ENCODE assay signal across 31 cellular contexts in the genomic region with DNA sequence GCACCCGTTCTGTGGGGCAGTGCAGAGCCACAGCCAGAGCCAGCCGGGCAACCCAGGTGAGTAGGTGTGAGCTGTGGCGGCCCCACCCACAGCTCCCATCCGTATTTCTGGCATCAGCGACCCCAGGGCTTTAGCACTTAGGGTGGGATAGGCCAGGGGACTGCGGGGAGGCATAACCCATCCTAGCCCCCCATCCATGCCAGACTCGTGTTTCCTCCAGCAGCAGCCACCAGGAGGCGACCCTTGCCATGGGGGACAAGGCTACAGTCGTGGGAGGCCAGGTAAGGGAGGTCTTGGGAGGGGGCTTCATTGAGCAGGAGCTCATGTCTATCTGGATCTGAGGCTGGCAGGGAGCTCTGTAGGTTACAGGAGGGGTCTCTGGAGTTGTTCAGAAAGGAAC. TPM values are rescaled to one million over a fixed set of nuclear protein-coding genes. Genes with fewer than 3 reads are reported as not detected.
DNase-seq lines count a peak whose midpoint lies in the region; ATAC-seq, FAIRE-seq and TF ChIP-seq lines count a peak whose summit lies in the region.
"Had no signal": no experiment of that assay in that cellular context is flagged by ENCODE, and none has a peak within 500 bp of the region (broad histone marks: within the 10 kb centered on the region; RNA-seq: fewer than 3 reads in every experiment).

No MANE protein-coding gene starts in this region.

- no peak overlapping the region for H4K8ac ChIP-seq in H9 (replicated peaks; ENCODE audit: insufficient read length, low read depth, low read length)

- intact Hi-C loops in K562 (cut with micrococcal nuclease), result no loop called here
- intact Hi-C loops in activated CD4-positive, alpha-beta T cell treated with anti-CD3 and anti-CD28 coated beads, Interleukin-2, amount 10 ng/mL, durations not matched to agents 24 days and 14 days (cut with micrococcal nuclease), result no loop called here

- H3K79me1 ChIP-seq in H9 (ENCODE audit: insufficient read depth, low read depth, low read length, poor library complexity, severe bottlenecking), result no peaks in the 10 kb centered on the region

- CTCF ChIA-PET in K562 (lab: Yijun Ruan, JAX; ENCODE audit: low intra/inter-chr PET ratio), result interaction anchor here (0.7 kb wide), 1 partner anchor 299 kb away, joined by 3 read pairs; no protein-coding TSS in a partner anchor

- H2BK15ac ChIP-seq in H9 (ENCODE audit: low read depth, low read length), result no peak overlapping the region

- H3K4me1 Mint-ChIP-seq in H9, result peaks cover 25 to 43% of the 10 kb centered on the region in 2 experiments
- peaks cover 8% of the 10 kb centered on the region for H3K4me1 Mint-ChIP-seq in activated CD4-positive, alpha-beta T cell treated with anti-CD3 and anti-CD28 coated beads, Interleukin-2, amount 10 ng/mL, durations not matched to agents 24 days and 14 days

- H4K91ac ChIP-seq in H9 (ENCODE audit: insufficient read length, low read depth, low read length), result no peak overlapping the region

- no peak overlapping the region for H3K56ac ChIP-seq in H9 (ENCODE audit: insufficient read length, low read depth, low read length)

- H2BK20ac ChIP-seq in H9 (ENCODE audit: low read depth, low read length, poor library complexity, severe bottlenecking), result no peak overlapping the region

- H3K36me3 Mint-ChIP-seq in H9 (ENCODE audit: insufficient read depth in 1 of 3, low read depth in 3 of 3), result no peaks in the 10 kb centered on the region; a peak in 1 of 7 replicates
- no peaks in the 10 kb centered on the region for H3K36me3 Mint-ChIP-seq in activated CD4-positive, alpha-beta T cell treated with anti-CD3 and anti-CD28 coated beads, Interleukin-2, amount 10 ng/mL, durations not matched to agents 24 days and 14 days (ENCODE audit: low read depth)
- H3K36me3 Mint-ChIP-seq: activated CD4-positive, alpha-beta memory T cell treated with anti-CD3 and anti-CD28 coated beads for 36 hours; activated naive CD8-positive, alpha-beta T cell treated with anti-CD3 and anti-CD28 coated beads, Interleukin-2, amount 10 ng/mL, durations not matched to agents 7 days and 5 days; CD4-positive, CD25-positive, alpha-beta regulatory T cell had no signal

- no peak overlapping the region for H3K4me3 ChIP-seq in DND-41 (ENCODE audit: low read depth in 1 of 2, low read length in 2 of 2)
- no peak overlapping the region for H3K4me3 ChIP-seq in K562
- H3K4me3 ChIP-seq: colonic mucosa, HAP-1, hepatocyte, mucosa of descending colon, thyroid gland had no signal

- no peak overlapping the region for H2BK12ac ChIP-seq in H9 (ENCODE audit: insufficient read length, low read depth, low read length)

- in situ Hi-C loops in K562 (cut with MboI), result no loop called here

- H3K36me3 ChIP-seq in DND-41 (ENCODE audit: insufficient read depth, low read length) (no peaks in the 10 kb centered on the region), K562 (ENCODE audit: control insufficient read depth, insufficient read depth, low read length) (no peaks in the 10 kb centered on the region)
- H3K36me3 ChIP-seq: colonic mucosa, HAP-1, thyroid gland had no signal

- TF ChIP-seq EP300 in K562 (IDR thresholded peaks at IDR 0.05; ENCODE audit: low read length), result no peak

- no peaks in the 10 kb centered on the region for H3K9me1 ChIP-seq in K562 (ENCODE audit: control insufficient read depth, insufficient read depth, low read length)

- no peaks in the 10 kb centered on the region for H3K79me2 ChIP-seq in DND-41 (ENCODE audit: insufficient read depth, low read length)
- H3K79me2 ChIP-seq in H9 (ENCODE audit: insufficient read depth, low read length), result no peaks in the 10 kb centered on the region
- H3K79me2 ChIP-seq in K562 (ENCODE audit: control insufficient read depth, insufficient read depth, low read length), result no peaks in the 10 kb centered on the region

- peaks cover 34% of the 10 kb centered on the region for H3K27me3 Mint-ChIP-seq in H9 (ENCODE audit: low read depth)
- peaks cover 36% of the 10 kb centered on the region for H3K27me3 Mint-ChIP-seq in activated CD4-positive, alpha-beta T cell treated with anti-CD3 and anti-CD28 coated beads, Interleukin-2, amount 10 ng/mL, durations not matched to agents 24 days and 14 days

- H3K23me2 ChIP-seq in H9 (ENCODE audit: insufficient read length, low read depth, low read length, poor library complexity, severe bottlenecking), result peaks cover 5% of the 10 kb centered on the region

- no peak overlapping the region for H3K18ac ChIP-seq in H9 (ENCODE audit: insufficient read length, low read depth, low read length)

- H3K4me2 ChIP-seq in DND-41 (ENCODE audit: insufficient read depth, low read length), result no peak overlapping the region
- peak overlapping the region; percentile 57 for H3K4me2 ChIP-seq in H9 (ENCODE audit: insufficient read depth, insufficient read length, low read length)
- H3K4me2 ChIP-seq in K562 (ENCODE audit: insufficient read depth, low read length), result no peak overlapping the region

- no peak overlapping the region for H3T11ph ChIP-seq in H9 (ENCODE audit: low read length)

- H3K27me3 ChIP-seq in DND-41 (ENCODE audit: insufficient read depth, low read length, poor library complexity) (no peaks in the 10 kb centered on the region), H9 (ENCODE audit: insufficient read depth, low read length) (no peaks in the 10 kb centered on the region), K562 (ENCODE audit: control insufficient read depth in 2 of 2, insufficient read depth in 2 of 2, low read length in 2 of 2) (peaks cover 9 to 40% of the 10 kb centered on the region in 2 experiments; a peak in 3 of 5 replicates)
- H3K27me3 ChIP-seq: hepatocyte, thyroid gland had no signal

- no peak for TF ChIP-seq RAD21 in K562 (CRISPR knock-in tag; conservative IDR thresholded peaks at IDR 0.05 in 1 of 2, IDR thresholded peaks at IDR 0.05 in 1 of 2)

- H2BK120ac ChIP-seq in H9 (ENCODE audit: low read depth, low read length, poor library complexity, severe bottlenecking), result no peak overlapping the region

- no peaks in the 10 kb centered on the region; a peak in 1 of 5 replicates for H3K9me3 Mint-ChIP-seq in H9
- no peaks in the 10 kb centered on the region for H3K9me3 Mint-ChIP-seq in activated CD4-positive, alpha-beta T cell treated with anti-CD3 and anti-CD28 coated beads, Interleukin-2, amount 10 ng/mL, durations not matched to agents 24 days and 14 days
- H3K9me3 Mint-ChIP-seq: activated CD4-positive, alpha-beta memory T cell treated with anti-CD3 and anti-CD28 coated beads for 36 hours; activated naive CD8-positive, alpha-beta T cell treated with anti-CD3 and anti-CD28 coated beads, Interleukin-2, amount 10 ng/mL, durations not matched to agents 7 days and 5 days; nephron; stimulated activated naive CD8-positive, alpha-beta T cell treated with anti-CD3 and anti-CD28 coated beads, Interleukin-15, amount 100 ng/mL, for 72 hours had no signal

- no peak for TF ChIP-seq POLR2A in K562 (conservative IDR thresholded peaks at IDR 0.05)

- H3K4me1 ChIP-seq in DND-41 (ENCODE audit: insufficient read depth, low read length) (no peaks in the 10 kb centered on the region), H9 (ENCODE audit: insufficient read depth, low read length) (no peaks in the 10 kb centered on the region; the same call in 1 of the 2 replicates), K562 (replicated peaks in 1 of 2; ENCODE audit: control insufficient read depth in 2 of 2, insufficient read depth in 2 of 2, low read length in 2 of 2) (peaks cover 0 to 22% of the 10 kb centered on the region in 2 experiments; a peak in 3 of 5 replicates)
- H3K4me1 ChIP-seq: colonic mucosa, HAP-1, thyroid gland had no signal

- no CpG with 5 or more reads among the region's 9 CpGs for WGBS in H9 (ENCODE audit: extremely low coverage, insufficient read length, low lambda C conversion rate)
- 2% methylated on average over 8 of the region's 9 CpGs for WGBS in K562 (ENCODE audit: insufficient coverage, low coverage, missing lambda C conversion rate)

- H2AFZ ChIP-seq in DND-41 (ENCODE audit: low read depth, low read length) (no peak overlapping the region), H9 (ENCODE audit: low read length) (no peak overlapping the region), K562 (ENCODE audit: low read depth, low read length) (no peak overlapping the region)
- H2AFZ ChIP-seq: hepatocyte had no signal

- no TSS peak for BruUV-seq in K562 (replicated peaks; lab: Mats Ljungman, UMichigan)

- no peak overlapping the region; a peak in 1 of 7 replicates for H3K27ac Mint-ChIP-seq in H9
- no peak overlapping the region for H3K27ac Mint-ChIP-seq in activated CD4-positive, alpha-beta T cell treated with anti-CD3 and anti-CD28 coated beads, Interleukin-2, amount 10 ng/mL, durations not matched to agents 24 days and 14 days
- H3K27ac Mint-ChIP-seq: activated CD4-positive, alpha-beta memory T cell treated with anti-CD3 and anti-CD28 coated beads for 36 hours; activated naive CD8-positive, alpha-beta T cell treated with anti-CD3 and anti-CD28 coated beads, Interleukin-2, amount 10 ng/mL, durations not matched to agents 7 days and 5 days; nephron; stimulated activated naive CD8-positive, alpha-beta T cell treated with anti-CD3 and anti-CD28 coated beads, Interleukin-15, amount 100 ng/mL, for 72 hours had no signal

- H4K5ac ChIP-seq in H9 (ENCODE audit: insufficient read length, low read depth, low read length), result no peak overlapping the region

- no peak overlapping the region for H3K14ac ChIP-seq in H9 (ENCODE audit: insufficient read depth, low read length)

- H3K4me3 Mint-ChIP-seq in H9, result peak overlapping the region in 1 of 2 experiments; percentile 77; a peak in 3 of 5 replicates
- H3K4me3 Mint-ChIP-seq in activated CD4-positive, alpha-beta T cell treated with anti-CD3 and anti-CD28 coated beads, Interleukin-2, amount 10 ng/mL, durations not matched to agents 24 days and 14 days, result no peak overlapping the region
- H3K4me3 Mint-ChIP-seq: activated CD4-positive, alpha-beta memory T cell treated with anti-CD3 and anti-CD28 coated beads for 36 hours; activated naive CD8-positive, alpha-beta T cell treated with anti-CD3 and anti-CD28 coated beads, Interleukin-2, amount 10 ng/mL, durations not matched to agents 7 days and 5 days; CD4-positive, CD25-positive, alpha-beta regulatory T cell; stimulated activated naive CD8-positive, alpha-beta T cell treated with anti-CD3 and anti-CD28 coated beads, Interleukin-15, amount 100 ng/mL, for 72 hours had no signal

- ATAC-seq in DND-41 (ENCODE audit: insufficient read depth, low read depth) (no peak), K562 (no peak), GM21515 (IDR thresholded peaks at IDR 0.05; ENCODE audit: unreplicated experiment) (no peak)
- ATAC-seq: esophagus mucosa; mucosa of descending colon; stimulated activated naive CD8-positive, alpha-beta T cell treated with anti-CD3 and anti-CD28 coated beads, Interleukin-15, amount 100 ng/mL, for 72 hours had no signal

- peak; percentile 37 for TF ChIP-seq CTCF in DND-41 (IDR thresholded peaks at IDR 0.05; ENCODE audit: borderline replicate concordance, extremely low read depth, low read length, poor library complexity, severe bottlenecking)
- peak; percentile 28; the same call in 1 of the 3 replicates for TF ChIP-seq CTCF in H9 (conservative IDR thresholded peaks at IDR 0.05)
- TF ChIP-seq CTCF in K562 (IDR thresholded peaks at IDR 0.05 in 2 of 3, conservative IDR thresholded peaks at IDR 0.05 in 1 of 3; ENCODE audit: insufficient read depth in 2 of 3, low read depth in 1 of 3, low read length in 3 of 3), result peak; percentile 5 to 14 (median 12); a peak in 1 of 6 replicates

- H3K9ac ChIP-seq in DND-41 (ENCODE audit: low read depth, low read length) (no peak overlapping the region), H9 (ENCODE audit: extremely low read depth, insufficient read length, low read length) (no peak overlapping the region), K562 (ENCODE audit: insufficient read depth in 1 of 2, low read depth in 2 of 2, low read length in 2 of 2) (no peak overlapping the region)

- no peak overlapping the region for H3K27ac ChIP-seq in DND-41 (ENCODE audit: low read length)
- no peak overlapping the region for H3K27ac ChIP-seq in H9 (ENCODE audit: insufficient read length, low read depth, low read length)
- no peak overlapping the region for H3K27ac ChIP-seq in K562 (ENCODE audit: extremely low read depth, low read depth, low read length)
- H3K27ac ChIP-seq: colonic mucosa, hepatocyte, thyroid gland had no signal

- POLR2A ChIA-PET in K562 (lab: Yijun Ruan, JAX), result interaction anchor here (0.6 kb wide), 3 partner anchors 37 to 214 kb away, joined by 3 to 5 read pairs (median 3); no protein-coding TSS in a partner anchor

- no peaks in the 10 kb centered on the region for H3K9me3 ChIP-seq in DND-41 (ENCODE audit: insufficient read depth, low read length, severe bottlenecking)
- no peaks in the 10 kb centered on the region for H3K9me3 ChIP-seq in H9 (ENCODE audit: control insufficient read depth, low read depth, low read length)
- no peaks in the 10 kb centered on the region for H3K9me3 ChIP-seq in K562 (replicated peaks; ENCODE audit: control insufficient read depth, insufficient read depth, low read depth, low read length)
- H3K9me3 ChIP-seq: colonic mucosa, HAP-1, mucosa of descending colon, thyroid gland had no signal

- no peak for FAIRE-seq in K562 (lab: Jason Lieb, UNC)
- FAIRE-seq: islet of Langerhans had no signal

- no peak overlapping the region for H3K23ac ChIP-seq in H9 (ENCODE audit: insufficient read length, low read depth, low read length)

- no peaks in the 10 kb centered on the region; the same call in 1 of the 2 replicates for H4K20me1 ChIP-seq in DND-41 (ENCODE audit: insufficient read depth, low read length)
- no peaks in the 10 kb centered on the region for H4K20me1 ChIP-seq in H9 (ENCODE audit: control insufficient read depth, insufficient read depth, insufficient read length)
- H4K20me1 ChIP-seq in K562 (replicated peaks; ENCODE audit: control insufficient read depth, insufficient read depth, low read length), result no peaks in the 10 kb centered on the region; the same call in 1 of the 2 replicates

- no peak overlapping the region for H3K4ac ChIP-seq in H9 (ENCODE audit: low read depth, low read length)

- H2AK5ac ChIP-seq in H9 (ENCODE audit: insufficient read length, low read length), result no peak overlapping the region

- H2BK5ac ChIP-seq in H9 (ENCODE audit: insufficient read length, low read length), result no peak overlapping the region

- DNase-seq in DND-41 (no peak), H9 (peak; percentile 67), K562 (ENCODE audit: extremely low read depth in 1 of 4, low spot score in 3 of 4) (no peak), mesenteric fat pad (ENCODE audit: low spot score) (peak; percentile 83), SHP77 (lab: John Stamatoyannopoulos, UW) (no peak)
- DNase-seq in activated CD4-positive, alpha-beta T cell treated with anti-CD3 and anti-CD28 coated beads, Interleukin-2, amount 10 ng/mL, durations not matched to agents 24 days and 14 days, result no peak
- DNase-seq in activated naive CD4-positive, alpha-beta T cell treated with anti-CD3 and anti-CD28 coated beads, Interleukin-2, amount 50 U/mL, for 16 hours, result no peak
- DNase-seq: activated CD4-positive, alpha-beta memory T cell treated with anti-CD3 and anti-CD28 coated beads for 36 hours; activated CD8-positive, alpha-beta memory T cell treated with anti-CD3 and anti-CD28 coated beads, Interleukin-2, amount 50 U/mL, for 48 hours; activated naive CD8-positive, alpha-beta T cell treated with anti-CD3 and anti-CD28 coated beads, Interleukin-2, amount 10 ng/mL, durations not matched to agents 7 days and 5 days; CD4-positive, CD25-positive, alpha-beta regulatory T cell; colonic mucosa; effector memory CD4-positive, alpha-beta T cell; foreskin melanocyte; IMR-90; mucosa of descending colon; NCI-H1105 treated with DMSO at 0.1 percent for 48 hours; NCI-H2029; NCI-H226; NCI-H774; OCI-M1; stimulated activated naive CD8-positive, alpha-beta T cell treated with anti-CD3 and anti-CD28 coated beads, Interleukin-15, amount 100 ng/mL, for 72 hours; T-helper 9 cell; thyroid gland had no signal

RNA-seq across cellular contexts. Expression of gene OTOG, which starts 0.9 kb away (rescaled TPM):
- total RNA-seq in H9 (2021) (0.35 and 0.86 TPM in 2 replicates), K562 (2014; rRNA removed) (not detected in 2 replicates), K562 (2014; rRNA removed; fragmentation: Illumina TruSeq; extraction: Trizol) (not detected in 2 replicates), K562 (2015; rRNA removed; fragmentation: Illumina TruSeq; extraction: Trizol) (not detected in 2 replicates), K562 (2021) (not detected in 2 replicates), mesenteric fat pad (not detected)
- not detected in 2 replicates for total RNA-seq in K562 (2011; cell fraction: chromatin; rRNA removed; ENCODE audit: low replicate concordance)
- not detected in 2 replicates for total RNA-seq in K562 (2011; cell fraction: nucleolus; rRNA removed)
- not detected in 2 replicates for total RNA-seq in K562 (2011; cell fraction: nucleoplasm; rRNA removed)
- polyA plus RNA-seq in K562 (2011; rRNA removed) (not detected in 2 replicates), K562 (2014; fragmentation: Illumina TruSeq; extraction: Trizol) (not detected in 2 replicates), K562 (2014; fragmentation: Nextera tagmentation; extraction: Ambion mirVana) (not detected), K562 (2014; rRNA removed) (not detected in 2 replicates)
- polyA plus RNA-seq in K562 (2011; cell fraction: cytosol; rRNA removed), result not detected in 2 replicates
- polyA plus RNA-seq in K562 (2011; cell fraction: nucleus; rRNA removed), result not detected in 2 replicates
- polyA plus RNA-seq in K562 (2012), result 0.07 TPM in 1 of 2 replicates, not detected in the other
- not detected in 2 replicates for polyA minus RNA-seq in K562 (2011; rRNA and poly(A)+ RNA removed)
- not detected in 2 replicates for polyA minus RNA-seq in K562 (2011; cell fraction: cytosol; rRNA and poly(A)+ RNA removed)
- polyA minus RNA-seq in K562 (2011; cell fraction: nucleus; rRNA and poly(A)+ RNA removed), result not detected in 2 replicates
- total RNA-seq in activated CD4-positive, alpha-beta T cell treated with anti-CD3 and anti-CD28 coated beads, Interleukin-2, amount 10 ng/mL, durations not matched to agents 24 days and 14 days, result not detected in 2 replicates
- total RNA-seq: activated CD4-positive, alpha-beta memory T cell treated with anti-CD3 and anti-CD28 coated beads for 36 hours; activated naive CD8-positive, alpha-beta T cell treated with anti-CD3 and anti-CD28 coated beads, Interleukin-2, amount 10 ng/mL, durations not matched to agents 7 days and 5 days; CD4-positive, CD25-positive, alpha-beta regulatory T cell; colonic mucosa; esophagus mucosa; IMR-90; lower leg skin; thyroid gland had no signal
- polyA plus RNA-seq: CD4-positive, CD25-positive, alpha-beta regulatory T cell; IMR-90 had no signal

RNA-seq across cellular contexts. Expression of gene USH1C, which starts 3.7 kb away (rescaled TPM):
- 1.0 and 1.5 TPM in 2 replicates for total RNA-seq in H9 (2021)
- 0.14 TPM in 1 of 2 replicates, not detected in the other for total RNA-seq in K562 (2011; cell fraction: chromatin; rRNA removed; ENCODE audit: low replicate concordance)
- not detected in 2 replicates for total RNA-seq in K562 (2011; cell fraction: nucleolus; rRNA removed)
- total RNA-seq in K562 (2011; cell fraction: nucleoplasm; rRNA removed), result not detected in 2 replicates
- total RNA-seq in K562 (2014; rRNA removed), result not detected in 2 replicates
- not detected in 2 replicates for total RNA-seq in K562 (2014; rRNA removed; fragmentation: Illumina TruSeq; extraction: Trizol)
- not detected in 2 replicates for total RNA-seq in K562 (2015; rRNA removed; fragmentation: Illumina TruSeq; extraction: Trizol)
- not detected in 2 replicates for total RNA-seq in K562 (2021)
- not detected in 2 replicates for polyA plus RNA-seq in K562 (2011; rRNA removed)
- polyA plus RNA-seq in K562 (2011; cell fraction: cytosol; rRNA removed), result not detected in 2 replicates
- polyA plus RNA-seq in K562 (2011; cell fraction: nucleus; rRNA removed), result not detected in 2 replicates
- not detected in 2 replicates for polyA plus RNA-seq in K562 (2012)
- polyA plus RNA-seq in K562 (2014; fragmentation: Illumina TruSeq; extraction: Trizol), result not detected in 2 replicates
- polyA plus RNA-seq in K562 (2014; fragmentation: Nextera tagmentation; extraction: Ambion mirVana), result not detected
- polyA plus RNA-seq in K562 (2014; rRNA removed), result 0.04 TPM in 1 of 2 replicates, not detected in the other
- not detected in 2 replicates for polyA minus RNA-seq in K562 (2011; rRNA and poly(A)+ RNA removed)
- not detected in 2 replicates for polyA minus RNA-seq in K562 (2011; cell fraction: cytosol; rRNA and poly(A)+ RNA removed)
- not detected in 2 replicates for polyA minus RNA-seq in K562 (2011; cell fraction: nucleus; rRNA and poly(A)+ RNA removed)
- 0.19 TPM for total RNA-seq in mesenteric fat pad
- not detected in 2 replicates for total RNA-seq in activated CD4-positive, alpha-beta T cell treated with anti-CD3 and anti-CD28 coated beads, Interleukin-2, amount 10 ng/mL, durations not matched to agents 24 days and 14 days
- total RNA-seq: activated CD4-positive, alpha-beta memory T cell treated with anti-CD3 and anti-CD28 coated beads for 36 hours; activated naive CD8-positive, alpha-beta T cell treated with anti-CD3 and anti-CD28 coated beads, Interleukin-2, amount 10 ng/mL, durations not matched to agents 7 days and 5 days; CD4-positive, CD25-positive, alpha-beta regulatory T cell; IMR-90 had no signal
- polyA plus RNA-seq: CD4-positive, CD25-positive, alpha-beta regulatory T cell; IMR-90 had no signal

Comparison
In these comparisons a context has a peak if more than half of its experiments do, and no peak if none do; other contexts are left out.
1. DNase-seq: peak in H9 (single experiment) and mesenteric fat pad (single experiment); none in DND-41 (single experiment), K562 (0 of 4), activated CD4-positive, alpha-beta T cell treated with anti-CD3 and anti-CD28 coated beads, Interleukin-2, amount 10 ng/mL, durations not matched to agents 24 days and 14 days (single experiment), SHP77 (0 of 2) and activated naive CD4-positive, alpha-beta T cell treated with anti-CD3 and anti-CD28 coated beads, Interleukin-2, amount 50 U/mL, for 16 hours (single experiment).
2. Peak in every context shown above with its lines, with median percentiles within 50 percentile points of each other: CTCF ChIP-seq.